Comparison of ENCODE assay signal across 8 cellular contexts in genomic region chr11:114060402-114061052, GRCh38. TPM values are rescaled to one million over a fixed set of nuclear protein-coding genes. Genes with fewer than 3 reads are reported as not detected.
DNase-seq lines count a peak whose midpoint lies in the region; ATAC-seq and TF ChIP-seq lines count a peak whose summit lies in the region.

No MANE protein-coding gene starts in this region.

- peak; percentile 32 to 34 for ATAC-seq in naive B cell (ENCODE audit: low read depth in 2 of 2)
- ATAC-seq in GM18868 (IDR thresholded peaks at IDR 0.05; ENCODE audit: unreplicated experiment): no peak
- ATAC-seq in HG02571 (IDR thresholded peaks at IDR 0.05; ENCODE audit: unreplicated experiment): no peak

- CTCF ChIA-PET in activated CD4-positive, alpha-beta memory T cell treated with anti-CD3 and anti-CD28 coated beads for 36 hours (lab: Charles Lee): interaction anchor here (0.7 to 2.9 kb wide), 11 partner anchors 12 to 201 kb away, joined by 3 to 19 read pairs (median 3); no protein-coding TSS in a partner anchor

- peak; percentile 33 for DNase-seq in NCI-H2196 (lab: John Stamatoyannopoulos, UW; ENCODE audit: unreplicated experiment)
- DNase-seq in NCI-H2196 treated with DMSO at 0.1 percent for 48 hours (lab: John Stamatoyannopoulos, UW; ENCODE audit: unreplicated experiment): no peak
- peak; percentile 41 for DNase-seq in activated CD4-positive, alpha-beta memory T cell treated with anti-CD3 and anti-CD28 coated beads for 36 hours
- no peak for DNase-seq in esophagus muscularis mucosa (ENCODE audit: extremely low spot score)
- DNase-seq in naive B cell: peak; percentile 29
- DNase-seq in SJCRH30: no peak

- POLR2A ChIA-PET in activated CD4-positive, alpha-beta memory T cell treated with anti-CD3 and anti-CD28 coated beads for 36 hours (lab: Charles Lee): interaction anchor here (0.9 to 2.0 kb wide), 3 partner anchors 10 to 154 kb away, joined by 3 to 9 read pairs (median 4); no protein-coding TSS in a partner anchor

- peaks cover 16% of the 10 kb centered on the region for H3K27me3 Mint-ChIP-seq in activated CD4-positive, alpha-beta memory T cell treated with anti-CD3 and anti-CD28 coated beads for 36 hours
- H3K27me3 Mint-ChIP-seq in naive B cell: peaks cover 18 to 46% (median 29%) of the 10 kb centered on the region in 3 donors

- H3K36me3 Mint-ChIP-seq in activated CD4-positive, alpha-beta memory T cell treated with anti-CD3 and anti-CD28 coated beads for 36 hours: no peaks in the 10 kb centered on the region
- H3K36me3 Mint-ChIP-seq in naive B cell: peaks cover under 1 to 16% of the 10 kb centered on the region in 2 donors

- H3K4me3 Mint-ChIP-seq in activated CD4-positive, alpha-beta memory T cell treated with anti-CD3 and anti-CD28 coated beads for 36 hours: peak overlapping the region; percentile 80
- H3K4me3 Mint-ChIP-seq in naive B cell: peak overlapping the region; percentile 91 to 98 (median 96)

- H3K27ac Mint-ChIP-seq in activated CD4-positive, alpha-beta memory T cell treated with anti-CD3 and anti-CD28 coated beads for 36 hours: peak overlapping the region; percentile 67
- H3K27ac Mint-ChIP-seq in naive B cell: peak overlapping the region; percentile 4 to 93 (median 81)

- peaks cover 27 to 49% (median 42%) of the 10 kb centered on the region in 4 donors for H3K36me3 ChIP-seq in esophagus muscularis mucosa
- H3K36me3 ChIP-seq in SJCRH30: no peaks in the 10 kb centered on the region

- H3K9me3 ChIP-seq in esophagus muscularis mucosa (no peaks in the 10 kb centered on the region), SJCRH30 (replicated peaks) (no peaks in the 10 kb centered on the region)

- TF ChIP-seq EP300 in esophagus muscularis mucosa (IDR thresholded peaks at IDR 0.05): no peak

- H3K4me1 ChIP-seq in esophagus muscularis mucosa (peaks cover 50 to 62% (median 58%) of the 10 kb centered on the region in 4 donors), SJCRH30 (no peaks in the 10 kb centered on the region)

- peak; percentile 17 for TF ChIP-seq POLR2A in esophagus muscularis mucosa (IDR thresholded peaks at IDR 0.05; ENCODE audit: low read depth)

- intact Hi-C loops in activated CD4-positive, alpha-beta memory T cell treated with anti-CD3 and anti-CD28 coated beads for 36 hours (cut with micrococcal nuclease): loop anchor here (5.0 kb wide), 1 partner anchor 102 kb away; no protein-coding TSS in a partner anchor
- intact Hi-C loops in esophagus muscularis mucosa (cut with DNase I): no loop called here

- H3K4me1 Mint-ChIP-seq in activated CD4-positive, alpha-beta memory T cell treated with anti-CD3 and anti-CD28 coated beads for 36 hours (ENCODE audit: low read depth): peaks cover 6% of the 10 kb centered on the region
- H3K4me1 Mint-ChIP-seq in naive B cell: peaks cover 12 to 40% (median 26%) of the 10 kb centered on the region in 3 donors

- H3K27ac ChIP-seq in esophagus muscularis mucosa (replicated peaks in 1 of 4) (peak overlapping the region; percentile 96 to 100 (median 99)), SJCRH30 (no peak overlapping the region)

- H3K27me3 ChIP-seq in esophagus muscularis mucosa (no peaks in the 10 kb centered on the region), SJCRH30 (no peaks in the 10 kb centered on the region)

- WGBS in esophagus muscularis mucosa: 0% methylated on average over 41 of the region's 78 CpGs

- no peak for TF ChIP-seq CTCF in esophagus muscularis mucosa (IDR thresholded peaks at IDR 0.05)

- peak overlapping the region; percentile 96 to 99 (median 99) for H3K4me3 ChIP-seq in esophagus muscularis mucosa
- H3K4me3 ChIP-seq in SJCRH30: no peak overlapping the region

- H3K9me3 Mint-ChIP-seq in activated CD4-positive, alpha-beta memory T cell treated with anti-CD3 and anti-CD28 coated beads for 36 hours: no peaks in the 10 kb centered on the region
- no peaks in the 10 kb centered on the region for H3K9me3 Mint-ChIP-seq in naive B cell

RNA-seq across cellular contexts. Expression of gene ZBTB16, which starts 1.0 kb away (rescaled TPM):
- 1 to 10 TPM; 7.7 to 9.7 TPM for total RNA-seq in activated CD4-positive, alpha-beta memory T cell treated with anti-CD3 and anti-CD28 coated beads for 36 hours
- 100 to 1,000 TPM; 175 to 319 (median 222) TPM for total RNA-seq in esophagus muscularis mucosa
- polyA plus RNA-seq in naive B cell (ENCODE audit: low read depth in 6 of 6): 100 to 1,000 TPM in 2 of 6 donors, 10 to 100 TPM in 3, 1 to 10 TPM in 1; 10.0 to 178 (median 50.5) TPM
- not detected in 2 replicates for total RNA-seq in SJCRH30 (2014; rRNA removed; shearing (Covaris generic))

Comparison
In these comparisons a context has a peak if more than half of its experiments do, and no peak if none do; other contexts are left out.
1. DNase-seq: peak in NCI-H2196 (single experiment), activated CD4-positive, alpha-beta memory T cell treated with anti-CD3 and anti-CD28 coated beads for 36 hours (single experiment) and naive B cell (single experiment); none in NCI-H2196 treated with DMSO at 0.1 percent for 48 hours (single experiment), esophagus muscularis mucosa (single experiment) and SJCRH30 (0 of 2).
2. ATAC-seq: peak in naive B cell (2 of 2); none in GM18868 (single experiment) and HG02571 (single experiment).
3. RNA of gene ZBTB16, which starts 1.0 kb away (total RNA-seq): 175 to 319 TPM in esophagus muscularis mucosa; 7.7 to 9.7 TPM in activated CD4-positive, alpha-beta memory T cell treated with anti-CD3 and anti-CD28 coated beads for 36 hours and not detected in SJCRH30; every median in the first group is over 10 times any median in the second.